ENCODE assay signal across 12 cellular contexts in the genomic region with DNA sequence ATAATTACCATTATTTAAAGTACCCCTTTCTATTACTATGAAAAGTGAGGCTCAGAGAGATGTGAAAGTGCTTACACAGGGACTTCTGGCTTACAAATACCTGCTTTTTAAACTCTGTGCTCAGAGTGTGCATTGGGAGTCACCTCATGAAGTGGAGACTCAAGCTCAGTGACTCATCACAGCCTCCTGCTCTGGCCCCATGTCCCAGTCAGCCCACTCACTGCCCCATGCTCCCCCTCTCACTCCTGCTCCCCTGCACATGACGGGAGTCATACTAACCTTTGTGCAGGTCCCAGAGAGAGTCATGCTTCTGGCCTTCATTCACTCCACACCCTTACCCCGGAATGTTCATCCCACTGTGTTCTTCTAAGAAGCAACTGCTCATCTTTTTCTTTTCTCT. TPM values are rescaled to one million over a fixed set of nuclear protein-coding genes. Genes with fewer than 3 reads are reported as not detected.
DNase-seq lines count a peak whose midpoint lies in the region; ATAC-seq and TF ChIP-seq lines count a peak whose summit lies in the region.
"Had no signal": no experiment of that assay in that cellular context is flagged by ENCODE, and none has a peak within 500 bp of the region (broad histone marks: within the 10 kb centered on the region; RNA-seq: fewer than 3 reads in every experiment).

No MANE protein-coding gene starts in this region.

- H3K9me3 Mint-ChIP-seq in nephron progenitor cell = peaks cover 5% of the 10 kb centered on the region

- no peak overlapping the region for H3K14ac ChIP-seq in IMR-90 (replicated peaks; ENCODE audit: low read depth, low read length)

- no peak overlapping the region for H3K4ac ChIP-seq in IMR-90 (ENCODE audit: low read depth, low read length)

- no peak overlapping the region for H4K91ac ChIP-seq in IMR-90 (ENCODE audit: insufficient read depth, low read depth, low read length)

- no peak overlapping the region for H4K8ac ChIP-seq in IMR-90 (ENCODE audit: low read depth in 2 of 2, low read length in 2 of 2)

- no peak overlapping the region for H3K56ac ChIP-seq in IMR-90 (ENCODE audit: extremely low read depth, insufficient read depth, low read length)

- TF ChIP-seq CTCF in GM12864 (IDR thresholded peaks at IDR 0.05; ENCODE audit: low read depth, low read length, missing control alignments) (no peak), IMR-90 (conservative IDR thresholded peaks at IDR 0.05; ENCODE audit: low read depth, low read length) (no peak), mammary epithelial cell (conservative IDR thresholded peaks at IDR 0.05 in 1 of 2, IDR thresholded peaks at IDR 0.05 in 1 of 2; ENCODE audit: extremely low read depth in 1 of 2, insufficient read depth in 1 of 2, low read depth in 1 of 2, low read length in 2 of 2) (no peak), nephron progenitor cell (IDR thresholded peaks at IDR 0.05) (no peak), WERI-Rb-1 (IDR thresholded peaks at IDR 0.05; ENCODE audit: low read depth, low read length) (no peak)

- H3K79me2 ChIP-seq in mammary epithelial cell (ENCODE audit: insufficient read depth, low read length) = no peaks in the 10 kb centered on the region

- H3K18ac ChIP-seq in IMR-90 (ENCODE audit: low read depth, low read length) = no peak overlapping the region

- no peak overlapping the region for H3K27ac ChIP-seq in IMR-90 (ENCODE audit: insufficient read depth, low read length)
- peak overlapping the region; percentile 39 for H3K27ac ChIP-seq in mammary epithelial cell (ENCODE audit: insufficient read depth, low read depth, low read length)
- no peak overlapping the region for H3K27ac ChIP-seq in WERI-Rb-1
- H3K27ac ChIP-seq: SK-N-MC had no signal

- H4K20me1 ChIP-seq in IMR-90 (ENCODE audit: insufficient read depth, low read length) (no peaks in the 10 kb centered on the region), mammary epithelial cell (ENCODE audit: insufficient read depth, low read length) (no peaks in the 10 kb centered on the region)

- ATAC-seq in IMR-90 (ENCODE audit: low read depth) (peak; percentile 32; the same call in 1 of the 2 replicates), HG03571 (IDR thresholded peaks at IDR 0.05; ENCODE audit: unreplicated experiment) (no peak), GM21447 (IDR thresholded peaks at IDR 0.05; ENCODE audit: unreplicated experiment) (no peak), GM21381 (IDR thresholded peaks at IDR 0.05; ENCODE audit: unreplicated experiment) (no peak)

- H2BK120ac ChIP-seq in IMR-90 (ENCODE audit: low read depth, low read length) = no peak overlapping the region

- H3K23ac ChIP-seq in IMR-90 (ENCODE audit: low read depth, low read length) = no peak overlapping the region

- BruUV-seq in IMR-90 (replicated peaks; lab: Mats Ljungman, UMichigan) = no TSS peak
- no TSS peak for BruUV-seq in mammary epithelial cell (replicated peaks; lab: Mats Ljungman, UMichigan)

- H3K9me3 ChIP-seq in IMR-90 (ENCODE audit: control insufficient read depth, insufficient read depth, low read length) (peaks cover 2% of the 10 kb centered on the region; the same call in 1 of the 2 replicates), mammary epithelial cell (replicated peaks; ENCODE audit: insufficient read depth, low read length) (peaks cover 10% of the 10 kb centered on the region), WERI-Rb-1 (ENCODE audit: severe bottlenecking) (no peaks in the 10 kb centered on the region)

- H3K27me3 Mint-ChIP-seq in nephron progenitor cell (ENCODE audit: low read depth, poor library complexity) = peaks cover 9% of the 10 kb centered on the region

- no peak overlapping the region for H4K5ac ChIP-seq in IMR-90 (ENCODE audit: low read depth, low read length)

- no peaks in the 10 kb centered on the region for H3K36me3 ChIP-seq in IMR-90 (ENCODE audit: control insufficient read depth, insufficient read depth, low read length)
- no peaks in the 10 kb centered on the region for H3K36me3 ChIP-seq in mammary epithelial cell (ENCODE audit: insufficient read depth, low read length)
- H3K36me3 ChIP-seq in WERI-Rb-1 = no peaks in the 10 kb centered on the region
- H3K36me3 ChIP-seq: spleen had no signal

- H3K4me1 ChIP-seq in IMR-90 (ENCODE audit: control insufficient read depth, insufficient read depth, low read length) (no peaks in the 10 kb centered on the region), mammary epithelial cell (ENCODE audit: insufficient read depth, low read length) (peaks cover 18% of the 10 kb centered on the region)

- dilution Hi-C loops in IMR-90 (cut with HindIII; ENCODE audit: low sequenced_read_pairs, unreplicated experiment) = no loop called here
- dilution Hi-C loops in mammary epithelial cell (cut with HindIII; ENCODE audit: low sequenced_read_pairs) = no loop called here

- in situ Hi-C loops in IMR-90 (cut with MboI; ENCODE audit: low sequenced_read_pairs) (no loop called here), mammary epithelial cell (cut with MboI; ENCODE audit: low sequenced_read_pairs in 2 of 2) (no loop called here)

- DNase-seq in GM12864 (ENCODE audit: low read depth) (peak; percentile 47), IMR-90 (peak; percentile 58), mammary epithelial cell (peak; percentile 89), nephron progenitor cell (no peak), WERI-Rb-1 (no peak)
- DNase-seq: aorta, NCI-H2227 treated with DMSO at 0.1 percent for 48 hours, spleen had no signal

- no peaks in the 10 kb centered on the region for H3K79me1 ChIP-seq in IMR-90 (ENCODE audit: low read depth in 1 of 2, low read length in 2 of 2)

- CTCF ChIA-PET in IMR-90 (lab: Yijun Ruan, JAX) = no interaction called here
- CTCF ChIA-PET in mammary epithelial cell (lab: Charles Lee; ENCODE audit: low non-redundant PET) = no interaction called here

- H2AK5ac ChIP-seq in IMR-90 (ENCODE audit: low read depth, low read length) = no peak overlapping the region

- no peak overlapping the region for H3K4me3 ChIP-seq in GM12864 (ENCODE audit: low read depth, low read length)
- H3K4me3 ChIP-seq in IMR-90 (ENCODE audit: insufficient read depth, low read depth, low read length) = no peak overlapping the region
- no peak overlapping the region for H3K4me3 ChIP-seq in mammary epithelial cell (replicated peaks in 1 of 3; ENCODE audit: insufficient read depth in 1 of 3, low read depth in 2 of 3, low read length in 3 of 3)
- no peak overlapping the region for H3K4me3 ChIP-seq in WERI-Rb-1 (ENCODE audit: low read depth, low read length)
- H3K4me3 ChIP-seq: SK-N-MC, spleen had no signal

- H3K9ac ChIP-seq in IMR-90 (ENCODE audit: low read depth, low read length) (no peak overlapping the region), mammary epithelial cell (ENCODE audit: insufficient read depth, low read length) (no peak overlapping the region)

- H3K27ac Mint-ChIP-seq in nephron progenitor cell = peak overlapping the region; percentile 68

- H2AK9ac ChIP-seq in IMR-90 (replicated peaks; ENCODE audit: low read depth, low read length, poor library complexity) = no peak overlapping the region

- POLR2A ChIA-PET in IMR-90 (lab: Charles Lee; ENCODE audit: unreplicated experiment) = no interaction called here

- H2BK15ac ChIP-seq in IMR-90 (ENCODE audit: low read depth, low read length) = no peak overlapping the region

- H3K36me3 Mint-ChIP-seq in nephron progenitor cell (ENCODE audit: low read depth) = no peaks in the 10 kb centered on the region

- H2BK20ac ChIP-seq in IMR-90 (ENCODE audit: low read depth, low read length) = no peak overlapping the region

- 52% methylated on average over 2 of the region's 2 CpGs; no CpG with 5 or more reads in 1 of the 2 experiments for WGBS in IMR-90 (ENCODE audit: extremely low coverage in 2 of 2, insufficient read length in 1 of 2), 2 experiments
- 53% methylated on average over 2 of the region's 2 CpGs for WGBS in mammary epithelial cell (ENCODE audit: low coverage, missing lambda C conversion rate)

- H3K4me2 ChIP-seq in IMR-90 (ENCODE audit: low read depth, low read length) (no peak overlapping the region), mammary epithelial cell (ENCODE audit: insufficient read depth, low read depth, low read length) (no peak overlapping the region)

- no peaks in the 10 kb centered on the region for H3K4me1 Mint-ChIP-seq in nephron progenitor cell

- H2AFZ ChIP-seq in IMR-90 (replicated peaks; ENCODE audit: low read length, poor library complexity) (peak overlapping the region; percentile 37), mammary epithelial cell (ENCODE audit: low read depth, low read length) (no peak overlapping the region)

- no peaks in the 10 kb centered on the region for H3K9me1 ChIP-seq in IMR-90 (ENCODE audit: insufficient read depth, low read length)

- no peak for TF ChIP-seq POLR2A in IMR-90 (IDR thresholded peaks at IDR 0.05; ENCODE audit: low read depth, low read length)

- H3K4me3 Mint-ChIP-seq in nephron progenitor cell = no peak overlapping the region

- H3K27me3 ChIP-seq in IMR-90 (ENCODE audit: control insufficient read depth, insufficient read depth, low read length) = peaks cover 7% of the 10 kb centered on the region
- no peaks in the 10 kb centered on the region for H3K27me3 ChIP-seq in mammary epithelial cell (ENCODE audit: insufficient read depth, low read length)
- peaks cover 50% of the 10 kb centered on the region for H3K27me3 ChIP-seq in WERI-Rb-1 (ENCODE audit: insufficient read depth, low read depth, severe bottlenecking)
- H3K27me3 ChIP-seq: spleen had no signal

- intact Hi-C loops in IMR-90 (cut with micrococcal nuclease) = no loop called here
- intact Hi-C loops in mammary epithelial cell (cut with micrococcal nuclease) = loop anchor here (5.0 kb wide), 1 partner anchor 76 kb away; no protein-coding TSS in a partner anchor

- H2BK5ac ChIP-seq in IMR-90 (ENCODE audit: low read depth, low read length, poor library complexity, severe bottlenecking) = no peak overlapping the region

- TF ChIP-seq RAD21 in IMR-90 (IDR thresholded peaks at IDR 0.05; ENCODE audit: low read length) = no peak

TF ChIP-seq in IMR-90, 13 proteins besides CTCF, POLR2A, EP300 and RAD21 (continues in another document):
- no peak for TF ChIP-seq NFE2L2 (IDR thresholded peaks at IDR 0.05; ENCODE audit: low read depth, low read length)
- TF ChIP-seq RCOR1 (IDR thresholded peaks at IDR 0.05; ENCODE audit: insufficient replicate concordance, low read length) = no peak

RNA-seq across cellular contexts. Expression of gene CCR1, which starts 20.2 kb away (rescaled TPM):
- total RNA-seq in IMR-90 (2012; rRNA removed) = not detected in 2 replicates
- polyA plus RNA-seq in IMR-90 (2012; rRNA removed) = not detected in 2 replicates
- polyA plus RNA-seq in IMR-90 (2012; cell fraction: cytosol; rRNA removed) = not detected in 2 replicates
- not detected in 2 replicates for polyA plus RNA-seq in IMR-90 (2012; cell fraction: nucleus; rRNA removed; ENCODE audit: low replicate concordance)
- total RNA-seq in mammary epithelial cell = not detected
- 0.01 TPM for polyA plus RNA-seq in mammary epithelial cell
- not detected for polyA minus RNA-seq in mammary epithelial cell

RNA-seq across cellular contexts. Expression of gene CCR3, which starts 54.4 kb away (rescaled TPM):
- not detected in 2 replicates for total RNA-seq in IMR-90 (2012; rRNA removed)
- not detected in 2 replicates for polyA plus RNA-seq in IMR-90 (2012; rRNA removed)
- polyA plus RNA-seq in IMR-90 (2012; cell fraction: cytosol; rRNA removed) = not detected in 2 replicates
- not detected in 2 replicates for polyA plus RNA-seq in IMR-90 (2012; cell fraction: nucleus; rRNA removed; ENCODE audit: low replicate concordance)
- total RNA-seq in mammary epithelial cell = under 1 TPM in 1 of 2 donors, not detected in 1; 0.19 TPM
- not detected for polyA plus RNA-seq in mammary epithelial cell
- not detected for polyA minus RNA-seq in mammary epithelial cell
- polyA plus RNA-seq: aorta had no signal

Comparison
In these comparisons a context has a peak if more than half of its experiments do, and no peak if none do; other contexts are left out.
1. DNase-seq: peak in GM12864 (single experiment), IMR-90 (single experiment) and mammary epithelial cell (single experiment); none in nephron progenitor cell (single experiment) and WERI-Rb-1 (single experiment).